1 cellular context compared by ENCODE assay signal in genomic region chr22:36160499-36160942, GRCh38.
TF ChIP-seq lines count a peak whose summit lies in the region.

A gene with protein sequence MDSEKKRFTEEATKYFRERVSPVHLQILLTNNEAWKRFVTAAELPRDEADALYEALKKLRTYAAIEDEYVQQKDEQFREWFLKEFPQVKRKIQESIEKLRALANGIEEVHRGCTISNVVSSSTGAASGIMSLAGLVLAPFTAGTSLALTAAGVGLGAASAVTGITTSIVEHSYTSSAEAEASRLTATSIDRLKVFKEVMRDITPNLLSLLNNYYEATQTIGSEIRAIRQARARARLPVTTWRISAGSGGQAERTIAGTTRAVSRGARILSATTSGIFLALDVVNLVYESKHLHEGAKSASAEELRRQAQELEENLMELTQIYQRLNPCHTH (minus strand): TSS chr22:36160755. CDS start chr22:36149055, 11,700 bp downstream.

TF ChIP-seq in H1, 55 proteins besides CTCF, POLR2A, EP300 and RAD21 (continued from another document):
- TF ChIP-seq SP4 (IDR thresholded peaks at IDR 0.05; ENCODE audit: low read length) (no peak), HDAC2 (IDR thresholded peaks at IDR 0.05; ENCODE audit: borderline replicate concordance in 1 of 2, low read depth in 2 of 2, low read length in 2 of 2) (no peak), KDM4A (IDR thresholded peaks at IDR 0.05; ENCODE audit: low read depth, low read length, severe bottlenecking) (no peak), EZH2 (IDR thresholded peaks at IDR 0.05; ENCODE audit: low read depth, low read length, severe bottlenecking) (no peak), RXRA (IDR thresholded peaks at IDR 0.05; ENCODE audit: insufficient read depth, low read depth, low read length) (no peak), MAFK (IDR thresholded peaks at IDR 0.05; ENCODE audit: low read depth, low read length) (no peak), RBBP5 (IDR thresholded peaks at IDR 0.05; ENCODE audit: borderline replicate concordance, low read depth, low read length) (no peak), KDM1A (IDR thresholded peaks at IDR 0.05; ENCODE audit: borderline replicate concordance, low read length) (no peak), CREB1 (IDR thresholded peaks at IDR 0.05) (no peak)
